11 cellular contexts compared by ENCODE assay signal in the genomic region with DNA sequence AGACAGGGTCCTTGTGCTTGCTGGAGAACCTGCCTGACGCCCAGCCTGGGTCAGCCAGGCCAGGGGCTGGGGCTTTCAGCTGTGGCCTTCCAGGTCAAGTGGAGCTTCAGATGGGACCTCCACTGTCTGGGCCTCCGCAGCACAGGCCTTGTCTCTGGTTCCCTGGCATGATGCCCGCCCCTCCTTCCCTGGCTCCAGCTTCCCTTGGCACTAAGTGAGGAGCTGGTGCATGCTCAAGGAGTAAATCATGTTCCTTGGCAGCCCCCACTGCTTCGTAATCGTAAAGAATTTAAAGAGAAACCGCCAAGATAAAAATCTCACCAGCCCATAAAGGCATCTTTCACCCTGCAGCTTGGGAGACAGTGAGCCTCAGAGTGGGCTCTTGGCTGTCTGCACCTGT. TPM values are rescaled to one million over a fixed set of nuclear protein-coding genes. Genes with fewer than 3 reads are reported as not detected.
DNase-seq lines count a peak whose midpoint lies in the region; ATAC-seq and TF ChIP-seq lines count a peak whose summit lies in the region.
"Had no signal": no experiment of that assay in that cellular context is flagged by ENCODE, and none has a peak within 500 bp of the region (broad histone marks: within the 10 kb centered on the region; RNA-seq: fewer than 3 reads in every experiment).

No MANE protein-coding gene starts in this region.

- H3K4me3 Mint-ChIP-seq in activated CD8-positive, alpha-beta memory T cell treated with anti-CD3 and anti-CD28 coated beads, Interleukin-2, amount 10 ng/mL, durations not matched to agents 7 days and 5 days = no peak overlapping the region
- H3K4me3 Mint-ChIP-seq: central memory CD8-positive, alpha-beta T cell had no signal

- H3K27me3 ChIP-seq in ACC112 (ENCODE audit: insufficient read depth, low read length) = no peaks in the 10 kb centered on the region
- H3K27me3 ChIP-seq in esophagus squamous epithelium = no peaks in the 10 kb centered on the region

- DNase-seq in NCI-H226 = peak; percentile 83
- no peak for DNase-seq in esophagus squamous epithelium (lab: John Stamatoyannopoulos, UW)
- peak; percentile 70 for DNase-seq in omental fat pad (ENCODE audit: low spot score)
- no peak for DNase-seq in NCI-H774 (lab: John Stamatoyannopoulos, UW)
- DNase-seq in DMS114 treated with DMSO at 0.1 percent for 48 hours (lab: John Stamatoyannopoulos, UW; ENCODE audit: unreplicated experiment) = no peak
- no peak for DNase-seq in activated CD8-positive, alpha-beta memory T cell treated with anti-CD3 and anti-CD28 coated beads, Interleukin-2, amount 10 ng/mL, durations not matched to agents 7 days and 5 days
- DNase-seq: stimulated activated CD4-positive, alpha-beta T cell treated with anti-CD3 and anti-CD28 coated beads, Interleukin-2, amount 100 ng/mL, for 48 hours had no signal

- 0 out of 2 replicates have a peak overlapping the region, but pooled peaks have one; percentile 19 for H3K4me3 ChIP-seq in ACC112 (ENCODE audit: low read depth, low read length)
- H3K4me3 ChIP-seq in esophagus squamous epithelium = peak overlapping the region in 2 of 4 donors; percentile 24 to 38
- H3K4me3 ChIP-seq: SK-N-MC had no signal

- no peaks in the 10 kb centered on the region for H3K36me3 ChIP-seq in ACC112 (ENCODE audit: insufficient read depth, low read length)
- peaks cover 0 to 44% (median 0%) of the 10 kb centered on the region in 3 donors for H3K36me3 ChIP-seq in esophagus squamous epithelium

- no peaks in the 10 kb centered on the region for H3K27me3 Mint-ChIP-seq in activated CD8-positive, alpha-beta memory T cell treated with anti-CD3 and anti-CD28 coated beads, Interleukin-2, amount 10 ng/mL, durations not matched to agents 7 days and 5 days

- H3K79me2 ChIP-seq in ACC112 (ENCODE audit: control insufficient read depth, insufficient read depth, low read length, unreplicated experiment) = peaks cover 16% of the 10 kb centered on the region

- H3K36me3 Mint-ChIP-seq in activated CD8-positive, alpha-beta memory T cell treated with anti-CD3 and anti-CD28 coated beads, Interleukin-2, amount 10 ng/mL, durations not matched to agents 7 days and 5 days = no peaks in the 10 kb centered on the region

- CTCF ChIA-PET in activated CD8-positive, alpha-beta memory T cell treated with anti-CD3 and anti-CD28 coated beads, Interleukin-2, amount 10 ng/mL, durations not matched to agents 7 days and 5 days (lab: Charles Lee) = interaction anchor here (0.7 to 1.4 kb wide), 7 partner anchors 10 to 62 kb away, joined by 3 to 7 read pairs (median 3); no protein-coding TSS in a partner anchor

- WGBS in esophagus squamous epithelium, 2 donors = 9 to 41% methylated on average over 2 to 5 of the region's 6 CpGs

- no peak overlapping the region for H3K27ac Mint-ChIP-seq in activated CD8-positive, alpha-beta memory T cell treated with anti-CD3 and anti-CD28 coated beads, Interleukin-2, amount 10 ng/mL, durations not matched to agents 7 days and 5 days

- TF ChIP-seq POLR2A in esophagus squamous epithelium (IDR thresholded peaks at IDR 0.05) = peak in 1 of 4 donors; percentile 21

- peak overlapping the region; percentile 79 for H3K27ac ChIP-seq in ACC112 (ENCODE audit: low read depth, low read length)
- peak overlapping the region; percentile 89 to 97 (median 94) for H3K27ac ChIP-seq in esophagus squamous epithelium
- H3K27ac ChIP-seq: SK-N-MC had no signal

- no peak overlapping the region for H2AFZ ChIP-seq in ACC112 (ENCODE audit: low read length, unreplicated experiment)

- H3K9me3 ChIP-seq in esophagus squamous epithelium = no peaks in the 10 kb centered on the region

- no peaks in the 10 kb centered on the region for H3K4me1 Mint-ChIP-seq in activated CD8-positive, alpha-beta memory T cell treated with anti-CD3 and anti-CD28 coated beads, Interleukin-2, amount 10 ng/mL, durations not matched to agents 7 days and 5 days
- H3K4me1 Mint-ChIP-seq: central memory CD8-positive, alpha-beta T cell had no signal

- ATAC-seq in omental fat pad (ENCODE audit: low FRiP score) = peak; percentile 55
- no peak for ATAC-seq in GM21360 (IDR thresholded peaks at IDR 0.05; ENCODE audit: unreplicated experiment)
- ATAC-seq in activated CD8-positive, alpha-beta memory T cell treated with anti-CD3 and anti-CD28 coated beads, Interleukin-2, amount 10 ng/mL, durations not matched to agents 7 days and 5 days = no peak

- TF ChIP-seq CTCF in esophagus squamous epithelium (IDR thresholded peaks at IDR 0.05) (no peak), omental fat pad (IDR thresholded peaks at IDR 0.05) (no peak)

- no peaks in the 10 kb centered on the region for H3K9me3 Mint-ChIP-seq in activated CD8-positive, alpha-beta memory T cell treated with anti-CD3 and anti-CD28 coated beads, Interleukin-2, amount 10 ng/mL, durations not matched to agents 7 days and 5 days (ENCODE audit: low read depth)
- H3K9me3 Mint-ChIP-seq: central memory CD8-positive, alpha-beta T cell had no signal

- H3K4me1 ChIP-seq in ACC112 (ENCODE audit: control insufficient read depth, insufficient read depth, low read length, unreplicated experiment) = peaks cover 90% of the 10 kb centered on the region
- peaks cover 96 to 100% (median 100%) of the 10 kb centered on the region in 3 donors for H3K4me1 ChIP-seq in esophagus squamous epithelium

- intact Hi-C loops in esophagus squamous epithelium (cut with DNase I) = no loop called here

RNA-seq across cellular contexts. Expression of a gene that starts 8.9 kb away (rescaled TPM):
- 100 to 1,000 TPM in 3 of 4 donors, 10 to 100 TPM in 1; 56.8 to 146 (median 109) TPM for total RNA-seq in esophagus squamous epithelium
- 10 to 100 TPM; 18.3 to 46.2 (median 33.8) TPM for total RNA-seq in omental fat pad
- under 1 TPM; 0.07 to 0.09 TPM for total RNA-seq in activated CD8-positive, alpha-beta memory T cell treated with anti-CD3 and anti-CD28 coated beads, Interleukin-2, amount 10 ng/mL, durations not matched to agents 7 days and 5 days

RNA-seq across cellular contexts. Expression of a gene that starts 27.4 kb away (rescaled TPM):
- total RNA-seq in esophagus squamous epithelium = not detected
- total RNA-seq in omental fat pad = 1 to 10 TPM in 1 of 4 donors, not detected in 3; 1.3 TPM
- total RNA-seq in activated CD8-positive, alpha-beta memory T cell treated with anti-CD3 and anti-CD28 coated beads, Interleukin-2, amount 10 ng/mL, durations not matched to agents 7 days and 5 days = not detected

RNA-seq across cellular contexts. Expression of a gene that starts 41.0 kb away (rescaled TPM):
- not detected for total RNA-seq in esophagus squamous epithelium
- 1 to 10 TPM in 1 of 4 donors, under 1 TPM in 2, not detected in 1; 0.56 to 1.5 (median 0.84) TPM for total RNA-seq in omental fat pad
- total RNA-seq in activated CD8-positive, alpha-beta memory T cell treated with anti-CD3 and anti-CD28 coated beads, Interleukin-2, amount 10 ng/mL, durations not matched to agents 7 days and 5 days = not detected

Comparison
In these comparisons a context has a peak if more than half of its experiments do, and no peak if none do; other contexts are left out.
1. DNase-seq: peak in NCI-H226 (single experiment) and omental fat pad (single experiment); none in esophagus squamous epithelium (single experiment), NCI-H774 (single experiment), DMS114 treated with DMSO at 0.1 percent for 48 hours (single experiment) and activated CD8-positive, alpha-beta memory T cell treated with anti-CD3 and anti-CD28 coated beads, Interleukin-2, amount 10 ng/mL, durations not matched to agents 7 days and 5 days (single experiment).
2. RNA of a gene that starts 8.9 kb away (total RNA-seq): 56.8 to 146 TPM in esophagus squamous epithelium and 18.3 to 46.2 TPM in omental fat pad; 0.07 to 0.09 TPM in activated CD8-positive, alpha-beta memory T cell treated with anti-CD3 and anti-CD28 coated beads, Interleukin-2, amount 10 ng/mL, durations not matched to agents 7 days and 5 days; every median in the first group is over 10 times any median in the second.